In genomic region chr11:124748481-124749338, GRCh38 we compare ENCODE assay signal across 11 cellular contexts. TPM values are rescaled to one million over a fixed set of nuclear protein-coding genes. Genes with fewer than 3 reads are reported as not detected.
DNase-seq lines count a peak whose midpoint lies in the region; ATAC-seq and TF ChIP-seq lines count a peak whose summit lies in the region.
"Had no signal": no experiment of that assay in that cellular context is flagged by ENCODE, and none has a peak within 500 bp of the region (broad histone marks: within the 10 kb centered on the region; RNA-seq: fewer than 3 reads in every experiment).

No MANE protein-coding gene starts in this region.

- H2AFZ ChIP-seq in PC-9: peak overlapping the region; percentile 2; the same call in 1 of the 2 replicates

- BruUV-seq in PC-9 (replicated peaks; lab: Mats Ljungman, UMichigan): no TSS peak

- H3K79me2 ChIP-seq in PC-9 (ENCODE audit: low read depth): peaks cover 23% of the 10 kb centered on the region

- H3F3A ChIP-seq in PC-9 (ENCODE audit: insufficient read depth, low read depth): peaks cover 39% of the 10 kb centered on the region

- peak overlapping the region; percentile 83 for H3K4me2 ChIP-seq in PC-9
- H3K4me2 ChIP-seq: A549 had no signal

- H3K27me3 ChIP-seq in PC-9 (ENCODE audit: insufficient read depth, low read depth): no peaks in the 10 kb centered on the region
- peaks cover 19 to 38% (median 32%) of the 10 kb centered on the region in 5 donors for H3K27me3 ChIP-seq in subcutaneous abdominal adipose tissue (ENCODE audit: control insufficient read depth in 5 of 5, insufficient read depth in 4 of 5, low read length in 5 of 5)

- TF ChIP-seq CTCF in PC-9 (conservative IDR thresholded peaks at IDR 0.05) (no peak), foreskin fibroblast (IDR thresholded peaks at IDR 0.05; ENCODE audit: low read depth, low read length) (no peak)

- H4K20me1 ChIP-seq in PC-9 (ENCODE audit: insufficient read depth): no peaks in the 10 kb centered on the region

- H3K9me2 ChIP-seq in PC-9 (ENCODE audit: insufficient read depth): no peaks in the 10 kb centered on the region

- H3K36me3 ChIP-seq in PC-9 (ENCODE audit: low read depth) (0 out of 2 replicates have a peak, but pooled peaks cover 3% of the 10 kb centered on the region), subcutaneous abdominal adipose tissue (ENCODE audit: control insufficient read depth in 5 of 5, insufficient read depth in 5 of 5, low read length in 5 of 5) (peaks cover 0 to 17% (median 5%) of the 10 kb centered on the region in 5 donors)

- CTCF ChIA-PET in PC-9 (lab: Charles Lee): interaction anchor here (1.0 kb wide), 1 partner anchor 14 kb away, joined by 3 read pairs; the partner anchor contains the start of gene ESAM

- H3K4me3 ChIP-seq in PC-9 (peak overlapping the region; percentile 36), foreskin fibroblast (ENCODE audit: low read depth in 1 of 2, low read length in 2 of 2) (no peak overlapping the region), subcutaneous abdominal adipose tissue (ENCODE audit: low read depth in 1 of 5, low read length in 5 of 5) (no peak overlapping the region)
- H3K4me3 ChIP-seq: A549 had no signal

- POLR2A ChIA-PET in PC-9 (lab: Charles Lee; ENCODE audit: unreplicated experiment): interaction anchor here (0.6 to 0.8 kb wide), 3 partner anchors 15 to 21 kb away, joined by 5 to 16 read pairs (median 5); no protein-coding TSS in a partner anchor

- peak; percentile 23 for DNase-seq in SIG-M5 treated with dmso at 0.1 percent for 504 hours (lab: John Stamatoyannopoulos, UW; ENCODE audit: unreplicated experiment)
- no peak for DNase-seq in SIG-M5 (lab: John Stamatoyannopoulos, UW)
- peak; percentile 38 to 96 for DNase-seq in PC-9
- DNase-seq in foreskin fibroblast: peak; percentile 68 to 73
- no peak for DNase-seq in mucosa of gallbladder (ENCODE audit: low spot score)
- DNase-seq in NCI-H1417 treated with DMSO at 0.1 percent for 48 hours (lab: John Stamatoyannopoulos, UW): no peak
- DNase-seq in left lobe of liver (ENCODE audit: low spot score): no peak
- DNase-seq: activated naive CD4-positive, alpha-beta T cell treated with anti-CD3 and anti-CD28 coated beads, Interleukin-2, amount 50 U/mL, for 16 hours; effector CD4-positive, alpha-beta T cell had no signal

- no peaks in the 10 kb centered on the region for H3K9me3 ChIP-seq in PC-9 (ENCODE audit: insufficient read depth, low read depth)
- H3K9me3 ChIP-seq in subcutaneous abdominal adipose tissue (ENCODE audit: control insufficient read depth in 5 of 5, low read length in 5 of 5): no peaks in the 10 kb centered on the region
- H3K9me3 ChIP-seq: A549 had no signal

- H3K4me1 ChIP-seq in PC-9 (replicated peaks; ENCODE audit: insufficient read depth) (peaks cover 60% of the 10 kb centered on the region), subcutaneous abdominal adipose tissue (ENCODE audit: control insufficient read depth in 5 of 5, insufficient read depth in 5 of 5, low read length in 5 of 5) (peaks cover 10 to 72% (median 37%) of the 10 kb centered on the region in 5 donors)

- no peak overlapping the region for H3K9ac ChIP-seq in subcutaneous abdominal adipose tissue (ENCODE audit: low read length in 5 of 5)

- H3K27ac ChIP-seq in PC-9 (peak overlapping the region; percentile 90), subcutaneous abdominal adipose tissue (ENCODE audit: low read depth, low read length) (peak overlapping the region; percentile 41)
- H3K27ac ChIP-seq: A549 had no signal

- intact Hi-C loops in PC-9 (cut with micrococcal nuclease; ENCODE audit: unreplicated experiment): loop anchor here (5.0 to 10.0 kb wide), 2 partner anchors 46 to 844 kb away; partner anchors contain the start of gene STT3A

- no peak for ATAC-seq in left lobe of liver
- ATAC-seq: A549 had no signal

RNA-seq across cellular contexts. Expression of gene VSIG2, which starts 3.3 kb away (rescaled TPM):
- total RNA-seq in PC-9 (2021) (12.4 and 13.6 TPM in 2 replicates), mucosa of gallbladder (24.3 TPM), left lobe of liver (1.3 TPM)

RNA-seq across cellular contexts. Expression of gene NRGN, which starts 9.0 kb away (rescaled TPM):
- total RNA-seq in PC-9 (2021) (6.8 and 10.2 TPM in 2 replicates), mucosa of gallbladder (6.1 TPM), left lobe of liver (1.4 TPM)

RNA-seq across cellular contexts. Expression of gene ESAM, which starts 13.4 kb away (rescaled TPM):
- total RNA-seq in PC-9 (2021): 13.5 and 15.3 TPM in 2 replicates
- 22.0 TPM for total RNA-seq in mucosa of gallbladder
- total RNA-seq in left lobe of liver: 10.5 TPM

RNA-seq across cellular contexts. Expression of gene MSANTD2, which starts 51.5 kb away (rescaled TPM):
- 16.9 and 18.1 TPM in 2 replicates for total RNA-seq in PC-9 (2021)
- 12.1 TPM for total RNA-seq in mucosa of gallbladder
- total RNA-seq in left lobe of liver: 4.9 TPM

Comparison
In these comparisons a context has a peak if more than half of its experiments do, and no peak if none do; other contexts are left out.
1. DNase-seq: peak in SIG-M5 treated with dmso at 0.1 percent for 504 hours (single experiment), PC-9 (2 of 2) and foreskin fibroblast (2 of 2); none in SIG-M5 (single experiment), mucosa of gallbladder (single experiment), NCI-H1417 treated with DMSO at 0.1 percent for 48 hours (single experiment) and left lobe of liver (single experiment).